In genomic region chr2:11465110-11465484, GRCh38 we compare ENCODE assay signal across 8 cellular contexts. TPM values are rescaled to one million over a fixed set of nuclear protein-coding genes. Genes with fewer than 3 reads are reported as not detected.
A peak's percentile ranks its signal among the peaks of the same experiment; 100 is the strongest.
DNase-seq lines count a peak whose midpoint lies in the region; ATAC-seq and TF ChIP-seq lines count a peak whose summit lies in the region.

No MANE protein-coding gene starts in this region.

- peaks cover 42% of the 10 kb centered on the region for H3K4me1 ChIP-seq in BLaER1
- H3K4me1 ChIP-seq in MM.1S (ENCODE audit: low read length), result no peaks in the 10 kb centered on the region; the same call in 1 of the 2 replicates

- H3K9me2 ChIP-seq in MM.1S (replicated peaks; ENCODE audit: insufficient read depth, low read length), result no peaks in the 10 kb centered on the region
- H3K9me2 ChIP-seq in neural cell (ENCODE audit: insufficient read depth, low read length), result no peaks in the 10 kb centered on the region

- peaks cover 25% of the 10 kb centered on the region for H3K36me3 Mint-ChIP-seq in effector memory CD8-positive, alpha-beta T cell (ENCODE audit: insufficient read depth)

- no peaks in the 10 kb centered on the region for H3K9me3 Mint-ChIP-seq in effector memory CD8-positive, alpha-beta T cell

- H3K9ac ChIP-seq in BLaER1 (peak overlapping the region; percentile 85), MM.1S (ENCODE audit: low read length) (peak overlapping the region; percentile 68; the same call in 1 of the 2 replicates), neural cell (ENCODE audit: low read length) (peak overlapping the region; percentile 64)

- H3K9me3 ChIP-seq in BLaER1 (peaks cover 6% of the 10 kb centered on the region; the same call in 1 of the 2 replicates), MM.1S (replicated peaks; ENCODE audit: insufficient read depth, low read length) (no peaks in the 10 kb centered on the region), neural cell (ENCODE audit: low read length) (no peaks in the 10 kb centered on the region)

- H3K27me3 ChIP-seq in BLaER1 (no peaks in the 10 kb centered on the region), MM.1S (replicated peaks; ENCODE audit: insufficient read depth, low read length) (no peaks in the 10 kb centered on the region), neural cell (ENCODE audit: insufficient read depth, low read depth, low read length) (no peaks in the 10 kb centered on the region)

- H3K4me2 ChIP-seq in BLaER1, result peak overlapping the region; percentile 91
- peak overlapping the region; percentile 97 for H3K4me2 ChIP-seq in MM.1S (ENCODE audit: low read depth, low read length)
- peak overlapping the region; percentile 97 for H3K4me2 ChIP-seq in neural cell (ENCODE audit: low read length)

- DNase-seq in MM.1S, result no peak
- no peak for DNase-seq in effector memory CD8-positive, alpha-beta T cell
- DNase-seq in NCI-H2107 (lab: John Stamatoyannopoulos, UW), result no peak
- DNase-seq in nucleus accumbens (lab: John Stamatoyannopoulos, UW), result no peak

- H2AFZ ChIP-seq in MM.1S (ENCODE audit: low read length) (peak overlapping the region; percentile 77), neural cell (ENCODE audit: low read depth, low read length) (no peak overlapping the region)

- peak overlapping the region; percentile 85 to 88 for H3K27ac Mint-ChIP-seq in effector memory CD8-positive, alpha-beta T cell

- H3K4me3 Mint-ChIP-seq in effector memory CD8-positive, alpha-beta T cell, result peak overlapping the region; percentile 96 to 97

- peaks cover 38% of the 10 kb centered on the region for H3K36me3 ChIP-seq in BLaER1
- no peaks in the 10 kb centered on the region; the same call in 1 of the 2 replicates for H3K36me3 ChIP-seq in MM.1S (replicated peaks; ENCODE audit: insufficient read depth, low read length)
- H3K36me3 ChIP-seq in neural cell (ENCODE audit: insufficient read depth, low read length), result no peaks in the 10 kb centered on the region

- no peaks in the 10 kb centered on the region for H3K27me3 Mint-ChIP-seq in effector memory CD8-positive, alpha-beta T cell

- H3F3A ChIP-seq in MM.1S (ENCODE audit: insufficient read depth, low read length), result no peaks in the 10 kb centered on the region
- H3F3A ChIP-seq in neural cell (ENCODE audit: insufficient read depth, low read length, poor library complexity, severe bottlenecking), result no peaks in the 10 kb centered on the region

- ATAC-seq in effector memory CD8-positive, alpha-beta T cell (replicated peaks), result no peak
- ATAC-seq in GM21381 (IDR thresholded peaks at IDR 0.05; ENCODE audit: unreplicated experiment), result no peak
- ATAC-seq in HG03095 (IDR thresholded peaks at IDR 0.05; ENCODE audit: unreplicated experiment), result no peak

- H3K27ac ChIP-seq in BLaER1, result peak overlapping the region; percentile 88
- no peak overlapping the region; the same call in 1 of the 2 replicates for H3K27ac ChIP-seq in MM.1S (ENCODE audit: low read length)
- H3K27ac ChIP-seq in neural cell (ENCODE audit: low read length), result no peak overlapping the region

- TF ChIP-seq EP300 in neural cell (conservative IDR thresholded peaks at IDR 0.05; ENCODE audit: poor library complexity, severe bottlenecking), result no peak

- H3K4me3 ChIP-seq in BLaER1 (peak overlapping the region; percentile 77), MM.1S (ENCODE audit: low read length) (peak overlapping the region; percentile 67), neural cell (ENCODE audit: low read length) (peak overlapping the region; percentile 95)

- peaks cover 50% of the 10 kb centered on the region for H4K20me1 ChIP-seq in BLaER1
- H4K20me1 ChIP-seq in MM.1S (ENCODE audit: insufficient read depth, low read length), result no peaks in the 10 kb centered on the region
- no peaks in the 10 kb centered on the region for H4K20me1 ChIP-seq in neural cell (ENCODE audit: insufficient read depth)

- TF ChIP-seq CTCF in MM.1S (IDR thresholded peaks at IDR 0.05; ENCODE audit: low read length) (no peak), neural cell (IDR thresholded peaks at IDR 0.05; ENCODE audit: poor library complexity, severe bottlenecking) (no peak)

- H3K79me2 ChIP-seq in MM.1S (ENCODE audit: low read length) (peaks cover 56% of the 10 kb centered on the region), neural cell (replicated peaks; ENCODE audit: insufficient read depth, low read length) (peaks cover 22% of the 10 kb centered on the region)

- TF ChIP-seq RAD21 in neural cell (conservative IDR thresholded peaks at IDR 0.05), result no peak

- peaks cover 14 to 42% of the 10 kb centered on the region in 2 donors for H3K4me1 Mint-ChIP-seq in effector memory CD8-positive, alpha-beta T cell (ENCODE audit: low read depth in 2 of 2)

TF ChIP-seq in neural cell, 6 proteins besides CTCF, POLR2A, EP300 and RAD21:
- TF ChIP-seq REST (IDR thresholded peaks at IDR 0.05; ENCODE audit: borderline replicate concordance) (no peak), SMC3 (conservative IDR thresholded peaks at IDR 0.05; ENCODE audit: poor library complexity) (no peak), EZH2 (IDR thresholded peaks at IDR 0.05; ENCODE audit: borderline replicate concordance, insufficient read depth, low read length, poor library complexity, severe bottlenecking) (no peak), POLR2AphosphoS5 (IDR thresholded peaks at IDR 0.05) (no peak), TAF1 (IDR thresholded peaks at IDR 0.05; ENCODE audit: low read depth) (no peak), MXI1 (conservative IDR thresholded peaks at IDR 0.05; ENCODE audit: poor library complexity, severe bottlenecking) (no peak)

RNA-seq across cellular contexts. Expression of gene E2F6, which starts 0.9 kb away (rescaled TPM):
- 29.7 and 39.1 TPM in 2 replicates for polyA plus RNA-seq in neural cell
- polyA minus RNA-seq in neural cell, result 23.4 and 29.5 TPM in 2 replicates
